1 cellular context compared by ENCODE assay signal in the genomic region with DNA sequence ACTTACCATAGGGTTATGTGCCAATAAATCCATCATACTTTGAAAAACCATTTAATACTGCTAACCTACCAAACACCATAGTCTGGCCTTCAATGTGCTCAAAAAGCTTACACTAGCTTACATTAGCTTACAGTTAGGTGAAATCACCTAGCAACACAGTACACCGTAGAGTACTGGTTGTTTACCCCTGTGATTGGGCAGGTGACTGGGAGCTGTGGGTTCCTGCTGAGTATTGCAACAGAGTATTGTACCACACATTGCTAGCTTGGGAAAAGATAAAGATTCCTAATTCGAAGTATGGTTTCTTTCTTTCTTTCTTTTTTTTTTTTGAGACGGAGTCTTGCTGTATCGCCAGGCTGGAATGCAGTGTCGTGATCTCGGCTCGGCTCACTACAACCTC.
TF ChIP-seq lines count a peak whose summit lies in the region.

No MANE protein-coding gene starts in this region.

TF ChIP-seq in HepG2, 621 proteins besides CTCF, POLR2A, EP300 and RAD21:
- TF ChIP-seq ZKSCAN5 (CRISPR knock-in tag; IDR thresholded peaks at IDR 0.05) (no peak), RFX5 (IDR thresholded peaks at IDR 0.05; ENCODE audit: low read depth, low read length) (peak; percentile 88)
